Comparison of ENCODE assay signal across 8 cellular contexts in the genomic region with DNA sequence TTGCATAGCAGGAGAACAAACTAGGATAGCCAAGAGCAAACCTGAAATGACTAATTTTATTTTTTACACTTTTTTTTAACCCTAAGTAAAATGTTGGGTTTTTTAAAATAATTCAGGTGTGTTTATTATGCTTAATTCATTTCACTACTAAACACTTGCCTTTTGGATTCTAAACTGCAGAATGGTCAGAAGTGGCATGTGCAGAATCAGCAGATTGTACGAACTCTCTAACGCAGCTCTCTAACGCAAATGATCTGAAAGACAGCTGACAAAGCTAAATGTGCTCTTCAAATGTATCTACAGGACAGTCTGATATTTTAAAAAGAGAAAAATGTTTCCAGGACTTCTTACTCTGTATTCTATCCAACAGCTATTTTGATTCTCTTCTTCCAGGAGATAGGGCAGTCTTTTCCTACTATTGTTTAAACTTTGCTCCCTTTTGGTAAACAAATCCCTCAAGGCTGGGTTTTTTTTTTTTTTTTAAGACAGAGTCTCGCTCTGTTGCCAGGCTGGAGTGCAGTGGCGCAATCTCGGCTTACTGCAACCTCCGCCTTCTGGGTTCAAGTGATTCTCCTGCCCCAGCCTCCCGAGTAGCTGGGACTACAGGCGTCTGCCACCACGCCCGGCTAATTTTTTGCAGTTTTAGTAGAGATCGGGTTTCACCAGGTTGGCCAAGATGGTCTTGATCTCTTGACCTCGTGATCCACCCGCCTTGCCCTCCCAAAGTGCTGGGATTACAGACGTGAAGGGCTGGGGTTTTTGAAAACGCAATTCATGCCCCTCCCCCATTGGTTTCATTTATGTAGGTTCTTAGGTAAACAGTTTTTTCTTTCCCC. TPM values are rescaled to one million over a fixed set of nuclear protein-coding genes. Genes with fewer than 3 reads are reported as not detected.
DNase-seq lines count a peak whose midpoint lies in the region; ATAC-seq and TF ChIP-seq lines count a peak whose summit lies in the region.

No MANE protein-coding gene starts in this region.

- 17 to 20% methylated on average over 16 of the region's 16 CpGs for WGBS in esophagus, 2 donors
- WGBS in ovary, 3 donors, result 14 to 40% (median 23%) methylated on average over 16 of the region's 16 CpGs

- peaks cover 0 to 1% of the 10 kb centered on the region in 2 donors for H3K36me3 ChIP-seq in esophagus (ENCODE audit: control insufficient read depth in 2 of 2, insufficient read depth in 2 of 2, low read length in 1 of 2)
- no peaks in the 10 kb centered on the region for H3K36me3 ChIP-seq in ovary

- peak overlapping the region; percentile 75 to 84 for H3K4me3 ChIP-seq in esophagus (ENCODE audit: low read depth in 1 of 2, low read length in 2 of 2)
- H3K4me3 ChIP-seq in ovary, result peak overlapping the region; percentile 94

- H3K27me3 ChIP-seq in esophagus (ENCODE audit: control insufficient read depth in 1 of 2, insufficient read depth in 2 of 2, low read length in 2 of 2) (no peaks in the 10 kb centered on the region), ovary (no peaks in the 10 kb centered on the region)

- DNase-seq in ELF-1 (ENCODE audit: low read depth, low spot score), result peak; percentile 51
- peak; percentile 13 for DNase-seq in SK-MEL-5 (ENCODE audit: low read depth, low spot score)
- peak; percentile 25 to 53 (median 37) for DNase-seq in ovary
- DNase-seq in activated CD4-positive, CD25-positive, alpha-beta regulatory T cell (lab: John Stamatoyannopoulos, UW), result no peak
- no peak for DNase-seq in SIG-M5 (lab: John Stamatoyannopoulos, UW)
- DNase-seq in mesenteric fat pad (ENCODE audit: low spot score), result no peak

- TF ChIP-seq EP300 in ovary (IDR thresholded peaks at IDR 0.05), result no peak

- in situ Hi-C loops in SK-MEL-5 (cut with HindIII; ENCODE audit: low pct_unique_long_range_greater_than_20kb, low sequenced_read_pairs), result no loop called here

- TF ChIP-seq POLR2A in ovary (IDR thresholded peaks at IDR 0.05), result no peak

- no peaks in the 10 kb centered on the region for H3K9me3 ChIP-seq in esophagus (ENCODE audit: control insufficient read depth in 2 of 2, insufficient read depth in 1 of 2, low read depth in 1 of 2, low read length in 1 of 2)
- H3K9me3 ChIP-seq in ovary, result no peaks in the 10 kb centered on the region

- TF ChIP-seq CTCF in ovary (IDR thresholded peaks at IDR 0.05), result no peak

- H3K4me1 ChIP-seq in esophagus (ENCODE audit: control insufficient read depth in 2 of 2, insufficient read depth in 2 of 2, low read length in 1 of 2), result peaks cover 2 to 4% of the 10 kb centered on the region in 2 donors
- peaks cover 13% of the 10 kb centered on the region for H3K4me1 ChIP-seq in ovary (ENCODE audit: insufficient read depth)

- peak overlapping the region; percentile 90 to 99 for H3K27ac ChIP-seq in esophagus (ENCODE audit: low read depth in 2 of 2, low read length in 1 of 2)
- peak overlapping the region in 1 of 2 donors; percentile 97 for H3K27ac ChIP-seq in ovary

- intact Hi-C loops in ovary (cut with DNase I), result loop anchor here in 1 of 4 donors (10.0 kb wide), 1 partner anchor 132 kb away; the partner anchor contains the start of gene C9orf40

- no peak for ATAC-seq in GM21825 (IDR thresholded peaks at IDR 0.05; ENCODE audit: unreplicated experiment)

RNA-seq across cellular contexts. Expression of gene NMRK1, which starts 1.3 kb away (rescaled TPM):
- total RNA-seq in SK-MEL-5 (2014; rRNA removed; shearing (Covaris generic)), result 16.0 and 20.9 TPM in 2 replicates
- 5.9 and 8.3 TPM in 2 replicates for polyA plus RNA-seq in SK-MEL-5 (2015; cell fraction: cytosol; rRNA removed)
- 27.7 and 42.7 TPM in 2 replicates for polyA plus RNA-seq in SK-MEL-5 (2015; cell fraction: nucleus; rRNA removed)
- polyA plus RNA-seq in esophagus (100 to 1,000 TPM in 1 of 2 donors, 10 to 100 TPM in 1; 39.2 to 127 TPM), ovary (10 to 100 TPM; 31.9 to 33.4 TPM)
- total RNA-seq in ovary (10 to 100 TPM; 14.6 to 40.0 (median 22.5) TPM), mesenteric fat pad (33.7 TPM)

RNA-seq across cellular contexts. Expression of gene OSTF1, which starts 1.7 kb away (rescaled TPM):
- 28.6 and 30.7 TPM in 2 replicates for total RNA-seq in SK-MEL-5 (2014; rRNA removed; shearing (Covaris generic))
- polyA plus RNA-seq in SK-MEL-5 (2015; cell fraction: cytosol; rRNA removed), result 18.6 and 19.5 TPM in 2 replicates
- polyA plus RNA-seq in SK-MEL-5 (2015; cell fraction: nucleus; rRNA removed), result 4.6 and 5.8 TPM in 2 replicates
- polyA plus RNA-seq in esophagus (100 to 1,000 TPM in 1 of 2 donors, 10 to 100 TPM in 1; 99.6 to 127 TPM), ovary (10 to 100 TPM; 16.3 to 43.2 TPM)
- total RNA-seq in ovary (10 to 100 TPM; 15.1 to 46.9 (median 20.0) TPM), mesenteric fat pad (69.7 TPM)

RNA-seq across cellular contexts. Expression of gene CARNMT1, which starts 58.6 kb away (rescaled TPM):
- total RNA-seq in SK-MEL-5 (2014; rRNA removed; shearing (Covaris generic)), result 27.2 and 29.4 TPM in 2 replicates
- 28.5 and 34.9 TPM in 2 replicates for polyA plus RNA-seq in SK-MEL-5 (2015; cell fraction: cytosol; rRNA removed)
- 12.4 and 24.4 TPM in 2 replicates for polyA plus RNA-seq in SK-MEL-5 (2015; cell fraction: nucleus; rRNA removed)
- polyA plus RNA-seq in esophagus, result 1 to 10 TPM; 5.4 to 5.8 TPM
- total RNA-seq in ovary, result 10 to 100 TPM; 10.5 to 21.9 (median 17.1) TPM
- 1 to 10 TPM; 3.7 to 9.5 TPM for polyA plus RNA-seq in ovary
- 14.6 TPM for total RNA-seq in mesenteric fat pad

Comparison
In these comparisons a context has a peak if more than half of its experiments do, and no peak if none do; other contexts are left out.
1. DNase-seq: peak in ELF-1 (single experiment), SK-MEL-5 (single experiment) and ovary (5 of 5); none in activated CD4-positive, CD25-positive, alpha-beta regulatory T cell (0 of 4), SIG-M5 (single experiment) and mesenteric fat pad (single experiment).